In the genomic region with DNA sequence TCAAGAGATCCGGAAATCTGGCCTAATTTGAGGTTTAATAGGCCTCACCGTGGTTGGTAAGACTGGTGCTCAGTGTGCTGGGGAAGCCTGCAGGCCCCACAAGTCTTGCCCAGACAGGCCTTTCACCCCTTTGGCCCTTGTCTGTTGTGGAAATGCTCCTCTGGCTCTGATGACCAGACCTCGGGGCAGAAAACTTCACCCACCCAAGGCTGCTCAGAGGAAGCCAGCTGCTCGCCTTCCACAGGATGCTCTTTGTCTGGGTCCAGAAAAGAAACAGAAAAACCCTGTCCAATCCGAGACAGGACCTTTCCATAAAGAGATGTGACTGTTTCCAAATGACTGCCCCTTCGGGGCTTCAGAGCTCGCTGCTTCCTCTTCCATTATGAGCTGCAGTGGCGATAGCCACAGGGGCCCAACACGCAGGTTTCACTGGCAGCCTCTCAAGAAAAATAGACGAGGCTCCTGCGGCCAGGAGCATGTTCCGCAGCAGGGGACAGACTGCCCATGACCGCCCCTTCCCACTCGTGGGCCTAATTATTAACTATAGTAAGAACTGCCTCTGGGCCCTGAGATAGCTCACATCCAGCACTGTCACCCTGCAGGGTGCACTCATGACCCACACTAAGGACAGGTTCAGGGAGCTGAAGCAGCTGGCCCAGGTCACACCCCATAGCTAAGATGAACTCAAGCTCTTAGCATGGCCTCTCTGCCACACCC, we compare ENCODE assay signal across 1 cellular context.
TF ChIP-seq lines count a peak whose summit lies in the region.

No MANE protein-coding gene starts in this region.

TF ChIP-seq in HepG2, 621 proteins besides CTCF, POLR2A, EP300 and RAD21:
- TF ChIP-seq, protein P1, sequence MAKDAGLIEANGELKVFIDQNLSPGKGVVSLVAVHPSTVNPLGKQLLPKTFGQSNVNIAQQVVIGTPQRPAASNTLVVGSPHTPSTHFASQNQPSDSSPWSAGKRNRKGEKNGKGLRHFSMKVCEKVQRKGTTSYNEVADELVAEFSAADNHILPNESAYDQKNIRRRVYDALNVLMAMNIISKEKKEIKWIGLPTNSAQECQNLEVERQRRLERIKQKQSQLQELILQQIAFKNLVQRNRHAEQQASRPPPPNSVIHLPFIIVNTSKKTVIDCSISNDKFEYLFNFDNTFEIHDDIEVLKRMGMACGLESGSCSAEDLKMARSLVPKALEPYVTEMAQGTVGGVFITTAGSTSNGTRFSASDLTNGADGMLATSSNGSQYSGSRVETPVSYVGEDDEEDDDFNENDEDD (CRISPR knock-in tag; IDR thresholded peaks at IDR 0.05; ENCODE audit: borderline replicate concordance), result no peak
- TF ChIP-seq AGO2 (optimal IDR thresholded peaks at IDR 0.05; ENCODE audit: low read depth, low read length), result peak; percentile 12
